8 cellular contexts compared by ENCODE assay signal in the genomic region with DNA sequence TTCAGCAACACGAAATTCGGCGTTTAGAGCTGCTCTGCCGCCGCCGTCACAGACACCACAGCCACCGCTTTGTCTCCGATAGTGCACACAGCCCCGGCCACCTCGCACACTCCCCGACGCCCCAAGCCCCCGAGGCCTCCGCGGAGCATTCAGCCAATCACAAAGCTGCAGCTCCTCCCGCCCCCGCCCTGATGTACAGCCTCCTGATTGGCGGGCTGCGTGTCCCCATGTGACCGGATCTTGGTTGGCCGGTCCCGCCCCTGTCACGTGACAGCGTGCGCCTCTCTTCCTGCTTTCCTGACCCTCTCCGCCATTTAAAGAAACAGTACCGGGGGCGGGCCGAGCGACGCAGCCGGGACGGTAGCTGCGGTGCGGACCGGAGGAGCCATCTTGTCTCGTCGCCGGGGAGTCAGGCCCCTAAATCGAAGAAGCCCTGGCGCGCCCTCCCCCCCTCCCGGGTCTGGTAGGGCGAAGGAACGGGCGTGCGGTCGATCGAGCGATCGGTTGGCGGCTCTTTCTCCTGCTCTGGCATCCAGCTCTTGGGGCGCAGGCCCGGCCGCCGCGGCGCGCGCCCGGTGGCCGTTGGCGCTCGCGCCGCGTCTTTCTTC. TPM values are rescaled to one million over a fixed set of nuclear protein-coding genes. Genes with fewer than 3 reads are reported as not detected.
A peak's percentile ranks its signal among the peaks of the same experiment; 100 is the strongest.
DNase-seq lines count a peak whose midpoint lies in the region; ATAC-seq and TF ChIP-seq lines count a peak whose summit lies in the region.

A gene (plus strand): TSS at position 342 of the 608 bp plus-strand sequence.

- no peaks in the 10 kb centered on the region for H3K9me2 ChIP-seq in DOHH2 (replicated peaks; ENCODE audit: control insufficient read depth, low read length)

- no peaks in the 10 kb centered on the region for H3K27me3 ChIP-seq in DOHH2 (ENCODE audit: control insufficient read depth, low read length)

- peak within 1 kb of the TSS; percentile 93 for H3K27ac Mint-ChIP-seq in activated T-helper 2 cell treated with anti-CD3 and anti-CD28 coated beads, Interferon-gamma antibody, Interleukin-2, Interleukin-4, amounts not matched to agents 10 μg/mL and 5 μg/mL and 100 μg/mL, durations not matched to agents 14 hours and 24 hours and 36 hours
- H3K27ac Mint-ChIP-seq in naive thymus-derived CD8-positive, alpha-beta T cell, result peak within 1 kb of the TSS; percentile 93 to 98 (median 97)

- POLR2A ChIA-PET in RWPE1 (lab: Yijun Ruan, JAX; ENCODE audit: low non-redundant PET), result interaction anchor here (0.6 kb wide), 1 partner anchor 693 kb away, joined by 3 read pairs; a partner anchor contains a TSS
- POLR2A ChIA-PET in naive thymus-derived CD8-positive, alpha-beta T cell (lab: Charles Lee), result interaction anchor here (0.6 to 7.2 kb wide), 26 partner anchors 11 to 784 kb away, joined by 3 to 86 read pairs (median 5); a partner anchor contains a TSS

- peaks cover 88% of the 10 kb centered on the region for H3K36me3 ChIP-seq in DOHH2 (ENCODE audit: control insufficient read depth, low read length)

- H3K9me3 ChIP-seq in DOHH2 (ENCODE audit: control insufficient read depth, insufficient read depth, low read length), result 0 out of 2 replicates have a peak, but pooled peaks cover 3% of the 10 kb centered on the region

- peaks cover 35% of the 10 kb centered on the region; the same call in 1 of the 2 replicates for H4K20me1 ChIP-seq in DOHH2 (ENCODE audit: control insufficient read depth, insufficient read depth, low read depth, low read length)

- H3K4me2 ChIP-seq in DOHH2 (ENCODE audit: low read length), result peak within 1 kb of the TSS; percentile 93

- H3K4me3 ChIP-seq in DOHH2 (ENCODE audit: low read length) (peak within 1 kb of the TSS; percentile 93), LNCaP clone FGC (ENCODE audit: low read depth, low read length) (peak within 1 kb of the TSS; percentile 81), fibroblast of mammary gland (ENCODE audit: control insufficient read depth, low read depth, low read length) (peak within 1 kb of the TSS; percentile 81)

- CTCF ChIA-PET in RWPE1 (lab: Yijun Ruan, JAX), result interaction anchor here (0.8 to 1.2 kb wide), 2 partner anchors 114 to 116 kb away, joined by 4 read pairs; no protein-coding TSS in a partner anchor

- DNase-seq in GOT3 (lab: John Stamatoyannopoulos, UW), result peak; percentile 81
- peak; percentile 93 for DNase-seq in LNCaP clone FGC (ENCODE audit: low read depth)
- peak; percentile 99 for DNase-seq in RWPE1 (ENCODE audit: low spot score)
- peak; percentile 97 for DNase-seq in activated T-helper 2 cell treated with anti-CD3 and anti-CD28 coated beads, Interferon-gamma antibody, Interleukin-2, Interleukin-4, amounts not matched to agents 10 μg/mL and 5 μg/mL and 100 μg/mL, durations not matched to agents 14 hours and 24 hours and 36 hours (ENCODE audit: low spot score)
- DNase-seq in fibroblast of mammary gland (ENCODE audit: low read depth), result peak; percentile 97
- DNase-seq in naive thymus-derived CD8-positive, alpha-beta T cell, result peak; percentile 91 to 99 (median 98)
- DNase-seq in stimulated activated naive CD4-positive, alpha-beta T cell (lab: John Stamatoyannopoulos, UW), result peak; percentile 94 to 97 (median 96)

- peaks cover 39% of the 10 kb centered on the region for H3K9me3 Mint-ChIP-seq in activated T-helper 2 cell treated with anti-CD3 and anti-CD28 coated beads, Interferon-gamma antibody, Interleukin-2, Interleukin-4, amounts not matched to agents 10 μg/mL and 5 μg/mL and 100 μg/mL, durations not matched to agents 14 hours and 24 hours and 36 hours
- peaks cover 0 to 92% (median 27%) of the 10 kb centered on the region in 9 donors for H3K9me3 Mint-ChIP-seq in naive thymus-derived CD8-positive, alpha-beta T cell

- H3K27ac ChIP-seq in DOHH2 (ENCODE audit: low read depth, low read length), result peak within 1 kb of the TSS; percentile 77
- peak within 1 kb of the TSS; percentile 95 for H3K27ac ChIP-seq in RWPE1

- H3K4me1 ChIP-seq in DOHH2 (ENCODE audit: control insufficient read depth, low read length), result peaks cover 63% of the 10 kb centered on the region

- peak; percentile 92 to 94 for ATAC-seq in naive thymus-derived CD8-positive, alpha-beta T cell

- intact Hi-C loops in activated T-helper 2 cell treated with anti-CD3 and anti-CD28 coated beads, Interferon-gamma antibody, Interleukin-2, Interleukin-4, amounts not matched to agents 10 μg/mL and 5 μg/mL and 100 μg/mL, durations not matched to agents 14 hours and 24 hours and 36 hours (cut with micrococcal nuclease), result loop anchor here (1.0 to 10.0 kb wide), 3 partner anchors 48 to 704 kb away; a partner anchor contains a TSS

- TF ChIP-seq CTCF in DOHH2 (IDR thresholded peaks at IDR 0.05; ENCODE audit: low read depth, low read length, poor library complexity, severe bottlenecking) (no peak), LNCaP clone FGC (IDR thresholded peaks at IDR 0.05; ENCODE audit: control insufficient read depth, extremely low read depth, insufficient read depth) (no peak), RWPE1 (conservative IDR thresholded peaks at IDR 0.05; ENCODE audit: low read depth) (no peak), fibroblast of mammary gland (conservative IDR thresholded peaks at IDR 0.05; ENCODE audit: control insufficient read depth, insufficient read depth, low read depth, low read length) (no peak)

- peaks cover 99% of the 10 kb centered on the region for H3K79me2 ChIP-seq in DOHH2 (ENCODE audit: control insufficient read depth, low read length)

- H3F3A ChIP-seq in DOHH2 (ENCODE audit: control insufficient read depth, insufficient read depth), result no peaks in the 10 kb centered on the region

- peak within 1 kb of the TSS; percentile 86 for H3K4me3 Mint-ChIP-seq in activated T-helper 2 cell treated with anti-CD3 and anti-CD28 coated beads, Interferon-gamma antibody, Interleukin-2, Interleukin-4, amounts not matched to agents 10 μg/mL and 5 μg/mL and 100 μg/mL, durations not matched to agents 14 hours and 24 hours and 36 hours (ENCODE audit: low read depth)
- H3K4me3 Mint-ChIP-seq in naive thymus-derived CD8-positive, alpha-beta T cell, result peak within 1 kb of the TSS; percentile 89 to 97 (median 93)

- H3K4me1 Mint-ChIP-seq in activated T-helper 2 cell treated with anti-CD3 and anti-CD28 coated beads, Interferon-gamma antibody, Interleukin-2, Interleukin-4, amounts not matched to agents 10 μg/mL and 5 μg/mL and 100 μg/mL, durations not matched to agents 14 hours and 24 hours and 36 hours (ENCODE audit: low read depth), result peaks cover 25% of the 10 kb centered on the region
- H3K4me1 Mint-ChIP-seq in naive thymus-derived CD8-positive, alpha-beta T cell, result peaks cover 13 to 63% (median 42%) of the 10 kb centered on the region in 4 donors

- no peaks in the 10 kb centered on the region for H3K27me3 Mint-ChIP-seq in activated T-helper 2 cell treated with anti-CD3 and anti-CD28 coated beads, Interferon-gamma antibody, Interleukin-2, Interleukin-4, amounts not matched to agents 10 μg/mL and 5 μg/mL and 100 μg/mL, durations not matched to agents 14 hours and 24 hours and 36 hours (ENCODE audit: low read depth)
- H3K27me3 Mint-ChIP-seq in naive thymus-derived CD8-positive, alpha-beta T cell, result no peaks in the 10 kb centered on the region

- H3K36me3 Mint-ChIP-seq in activated T-helper 2 cell treated with anti-CD3 and anti-CD28 coated beads, Interferon-gamma antibody, Interleukin-2, Interleukin-4, amounts not matched to agents 10 μg/mL and 5 μg/mL and 100 μg/mL, durations not matched to agents 14 hours and 24 hours and 36 hours (ENCODE audit: low read depth), result peaks cover 92% of the 10 kb centered on the region
- peaks cover 36 to 76% (median 41%) of the 10 kb centered on the region in 3 donors for H3K36me3 Mint-ChIP-seq in naive thymus-derived CD8-positive, alpha-beta T cell

RNA-seq across cellular contexts. Expression of the gene that starts here (rescaled TPM):
- total RNA-seq in activated T-helper 2 cell treated with anti-CD3 and anti-CD28 coated beads, Interferon-gamma antibody, Interleukin-2, Interleukin-4, amounts not matched to agents 10 μg/mL and 5 μg/mL and 100 μg/mL, durations not matched to agents 14 hours and 24 hours and 36 hours, result 66.9 and 68.2 TPM in 2 replicates
- total RNA-seq in naive thymus-derived CD8-positive, alpha-beta T cell, result 100 to 1,000 TPM; 161 to 170 TPM
- 10 to 100 TPM; 19.0 to 27.2 (median 19.4) TPM for polyA plus RNA-seq in naive thymus-derived CD8-positive, alpha-beta T cell

Comparison
In these comparisons a context has a peak if more than half of its experiments do, and no peak if none do; other contexts are left out.
1. Peak in every context shown above with its lines: DNase-seq, ATAC-seq, H3K4me3 ChIP-seq and H3K27ac ChIP-seq.